9 cellular contexts compared by ENCODE assay signal in the genomic region with DNA sequence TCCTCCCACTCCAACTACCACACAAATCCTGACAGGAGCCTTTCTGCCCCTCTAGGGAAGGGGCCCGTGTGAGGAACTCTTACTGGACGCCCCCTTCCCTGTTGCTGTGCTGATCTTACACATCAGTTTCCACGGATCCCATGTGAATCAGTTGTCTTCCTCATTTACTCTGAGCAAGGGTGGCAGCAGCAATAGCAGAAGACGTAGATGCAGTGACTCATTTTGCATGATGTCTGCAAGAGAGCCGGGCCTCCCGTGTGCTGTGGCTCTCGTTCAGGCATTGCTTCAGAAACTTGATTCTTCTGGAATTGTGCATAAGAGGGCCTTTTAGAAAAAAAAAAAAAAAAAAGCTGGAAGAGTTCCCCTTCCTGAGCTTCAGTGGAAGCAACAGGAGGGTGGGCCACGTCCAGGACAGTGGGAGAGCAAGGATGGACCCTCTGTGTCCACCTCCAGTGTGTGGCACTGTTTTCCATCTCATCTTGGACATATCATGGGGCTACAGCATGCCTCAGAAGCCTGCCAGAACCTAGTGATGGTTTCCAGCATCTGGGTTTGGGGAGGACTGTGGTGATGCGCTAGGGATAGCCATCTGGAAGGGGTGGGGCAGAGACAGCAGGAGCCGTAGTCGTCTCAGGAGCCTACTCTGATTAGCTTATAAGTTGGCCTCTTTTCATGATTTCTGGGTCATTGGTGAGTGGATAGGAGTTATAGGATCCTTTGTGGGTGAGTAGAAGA.
DNase-seq lines count a peak whose midpoint lies in the region; ATAC-seq and TF ChIP-seq lines count a peak whose summit lies in the region.
"Had no signal": no experiment of that assay in that cellular context is flagged by ENCODE, and none has a peak within 500 bp of the region (broad histone marks: within the 10 kb centered on the region; RNA-seq: fewer than 3 reads in every experiment).

No MANE protein-coding gene starts in this region.

- POLR2A ChIA-PET in MCF 10A (lab: Yijun Ruan, JAX) = interaction anchor here (0.6 to 3.8 kb wide), 10 partner anchors 8 to 534 kb away, joined by 3 to 23 read pairs (median 7); no protein-coding TSS in a partner anchor

- TF ChIP-seq CTCF in MCF 10A (IDR thresholded peaks at IDR 0.05; ENCODE audit: unreplicated experiment) (no peak), lower leg skin (IDR thresholded peaks at IDR 0.05) (no peak), upper lobe of right lung (IDR thresholded peaks at IDR 0.05) (no peak)

- DNase-seq in NCI-H2227 treated with DMSO at 0.1 percent for 48 hours (lab: John Stamatoyannopoulos, UW) (peak; percentile 3), NCI-H2227 (lab: John Stamatoyannopoulos, UW; ENCODE audit: unreplicated experiment) (no peak), MCF 10A (ENCODE audit: unreplicated experiment) (peak; percentile 77), lower leg skin (ENCODE audit: low spot score in 2 of 2) (peak; percentile 67 to 89), upper lobe of right lung (no peak), NCI-H2107 treated with DMSO at 0.1 percent for 48 hours (lab: John Stamatoyannopoulos, UW; ENCODE audit: unreplicated experiment) (no peak), NCI-H1694 treated with DMSO at 0.1 percent for 48 hours (lab: John Stamatoyannopoulos, UW) (no peak)

- H3K4me3 Mint-ChIP-seq in MCF 10A (ENCODE audit: unreplicated experiment) = peak overlapping the region; percentile 38

- intact Hi-C loops in MCF 10A (cut with micrococcal nuclease) (loop anchor here (2.0 to 5.0 kb wide), 2 partner anchors 35 to 58 kb away; no protein-coding TSS in a partner anchor), lower leg skin (cut with DNase I; ENCODE audit: low total_unique reads) (no loop called here), upper lobe of right lung (cut with DNase I) (no loop called here)

- WGBS in lower leg skin, 2 donors = 45 to 59% methylated on average over 11 of the region's 11 CpGs

- no peaks in the 10 kb centered on the region for H3K9me3 Mint-ChIP-seq in MCF 10A (ENCODE audit: unreplicated experiment)

- peaks cover 79% of the 10 kb centered on the region for H3K4me1 ChIP-seq in upper lobe of right lung

- no peak for TF ChIP-seq POLR2A in lower leg skin (IDR thresholded peaks at IDR 0.05)

- H3K36me3 Mint-ChIP-seq in MCF 10A (ENCODE audit: insufficient read depth, unreplicated experiment) = peaks cover 35% of the 10 kb centered on the region

- H3K36me3 ChIP-seq in upper lobe of right lung = no peaks in the 10 kb centered on the region

- H3K27ac ChIP-seq in upper lobe of right lung = peak overlapping the region; percentile 24
- H3K27ac ChIP-seq: 22Rv1 had no signal

- no peaks in the 10 kb centered on the region for H3K27me3 ChIP-seq in upper lobe of right lung

- H3K9me3 ChIP-seq in upper lobe of right lung = no peaks in the 10 kb centered on the region

- ATAC-seq in upper lobe of right lung (peak; percentile 89), GM19035 (IDR thresholded peaks at IDR 0.05; ENCODE audit: unreplicated experiment) (no peak)

- CTCF ChIA-PET in MCF 10A (lab: Yijun Ruan, JAX) = interaction anchor here (0.6 to 1.5 kb wide), 13 partner anchors 10 to 176 kb away, joined by 3 to 7 read pairs (median 4); no protein-coding TSS in a partner anchor

- H3K27me3 Mint-ChIP-seq in MCF 10A (ENCODE audit: insufficient read depth, unreplicated experiment) = no peaks in the 10 kb centered on the region

- peak overlapping the region; percentile 77 for H3K27ac Mint-ChIP-seq in MCF 10A (ENCODE audit: low read depth, unreplicated experiment)

- no peak overlapping the region for H3K4me3 ChIP-seq in lower leg skin (ENCODE audit: low read depth, poor library complexity, severe bottlenecking)
- H3K4me3 ChIP-seq in upper lobe of right lung = no peak overlapping the region

- BruUV-seq in MCF 10A (replicated peaks; lab: Mats Ljungman, UMichigan) = no TSS peak

- H3K4me1 Mint-ChIP-seq in MCF 10A (ENCODE audit: insufficient read depth, unreplicated experiment) = peaks cover 76% of the 10 kb centered on the region

Comparison
In these comparisons a context has a peak if more than half of its experiments do, and no peak if none do; other contexts are left out.
1. DNase-seq: peak in NCI-H2227 treated with DMSO at 0.1 percent for 48 hours (single experiment), MCF 10A (single experiment) and lower leg skin (2 of 2); none in NCI-H2227 (single experiment), upper lobe of right lung (single experiment), NCI-H2107 treated with DMSO at 0.1 percent for 48 hours (single experiment) and NCI-H1694 treated with DMSO at 0.1 percent for 48 hours (single experiment).